In the genomic region with DNA sequence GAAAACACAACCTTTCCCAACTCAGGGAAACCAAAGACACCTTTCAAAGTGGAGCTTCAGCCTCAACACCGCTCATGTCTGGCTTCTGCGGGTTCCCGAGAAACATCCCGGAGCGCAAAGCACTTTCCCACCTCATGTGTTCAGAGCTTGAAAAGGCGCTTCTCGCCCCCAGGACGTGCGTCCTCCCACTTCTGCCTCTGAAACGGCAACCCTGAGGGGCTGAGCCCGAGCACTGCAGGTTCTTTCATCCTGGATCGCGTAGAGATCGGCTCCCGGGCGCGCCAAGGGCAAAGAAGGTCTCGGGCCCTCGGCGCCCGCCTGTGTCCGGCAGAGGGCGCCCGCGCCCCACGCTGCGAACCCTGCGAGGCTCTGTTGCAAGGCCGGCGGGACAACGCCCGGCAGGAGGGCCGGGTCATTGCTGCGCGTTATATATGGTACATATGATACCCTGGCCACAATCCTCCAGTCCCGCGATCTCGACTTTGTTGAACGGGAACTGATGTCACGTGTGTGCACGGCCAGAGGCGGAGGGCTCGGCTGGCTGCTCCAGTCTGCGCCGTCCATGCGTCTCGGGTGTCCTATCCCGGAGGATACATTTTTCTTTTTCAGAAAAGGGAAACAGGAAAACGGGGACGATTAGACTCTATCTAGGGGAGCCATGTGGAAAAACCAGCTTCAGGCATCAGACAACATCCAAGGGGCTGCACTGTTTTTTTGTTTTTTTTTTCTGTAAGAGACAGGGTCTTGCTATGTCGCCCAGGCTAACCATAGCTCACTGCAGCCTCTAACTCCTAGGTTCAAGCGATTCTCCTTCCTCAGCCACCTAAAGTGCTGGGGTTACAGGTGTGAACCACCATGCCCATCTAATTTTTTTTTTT, we compare ENCODE assay signal across 1 cellular context.
A peak's percentile ranks its signal among the peaks of the same experiment; 100 is the strongest.
TF ChIP-seq lines count a peak whose summit lies in the region.

No MANE protein-coding gene starts in this region.

TF ChIP-seq in HepG2, 621 proteins besides CTCF, POLR2A, EP300 and RAD21 (continued from another document and continues in another):
- TF ChIP-seq, protein P1, sequence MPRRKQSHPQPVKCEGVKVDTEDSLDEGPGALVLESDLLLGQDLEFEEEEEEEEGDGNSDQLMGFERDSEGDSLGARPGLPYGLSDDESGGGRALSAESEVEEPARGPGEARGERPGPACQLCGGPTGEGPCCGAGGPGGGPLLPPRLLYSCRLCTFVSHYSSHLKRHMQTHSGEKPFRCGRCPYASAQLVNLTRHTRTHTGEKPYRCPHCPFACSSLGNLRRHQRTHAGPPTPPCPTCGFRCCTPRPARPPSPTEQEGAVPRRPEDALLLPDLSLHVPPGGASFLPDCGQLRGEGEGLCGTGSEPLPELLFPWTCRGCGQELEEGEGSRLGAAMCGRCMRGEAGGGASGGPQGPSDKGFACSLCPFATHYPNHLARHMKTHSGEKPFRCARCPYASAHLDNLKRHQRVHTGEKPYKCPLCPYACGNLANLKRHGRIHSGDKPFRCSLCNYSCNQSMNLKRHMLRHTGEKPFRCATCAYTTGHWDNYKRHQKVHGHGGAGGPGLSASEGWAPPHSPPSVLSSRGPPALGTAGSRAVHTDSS (CRISPR knock-in tag; conservative IDR thresholded peaks at IDR 0.05), result peak; percentile 95; the same call in 1 of the 2 replicates
- TF ChIP-seq, protein P2, sequence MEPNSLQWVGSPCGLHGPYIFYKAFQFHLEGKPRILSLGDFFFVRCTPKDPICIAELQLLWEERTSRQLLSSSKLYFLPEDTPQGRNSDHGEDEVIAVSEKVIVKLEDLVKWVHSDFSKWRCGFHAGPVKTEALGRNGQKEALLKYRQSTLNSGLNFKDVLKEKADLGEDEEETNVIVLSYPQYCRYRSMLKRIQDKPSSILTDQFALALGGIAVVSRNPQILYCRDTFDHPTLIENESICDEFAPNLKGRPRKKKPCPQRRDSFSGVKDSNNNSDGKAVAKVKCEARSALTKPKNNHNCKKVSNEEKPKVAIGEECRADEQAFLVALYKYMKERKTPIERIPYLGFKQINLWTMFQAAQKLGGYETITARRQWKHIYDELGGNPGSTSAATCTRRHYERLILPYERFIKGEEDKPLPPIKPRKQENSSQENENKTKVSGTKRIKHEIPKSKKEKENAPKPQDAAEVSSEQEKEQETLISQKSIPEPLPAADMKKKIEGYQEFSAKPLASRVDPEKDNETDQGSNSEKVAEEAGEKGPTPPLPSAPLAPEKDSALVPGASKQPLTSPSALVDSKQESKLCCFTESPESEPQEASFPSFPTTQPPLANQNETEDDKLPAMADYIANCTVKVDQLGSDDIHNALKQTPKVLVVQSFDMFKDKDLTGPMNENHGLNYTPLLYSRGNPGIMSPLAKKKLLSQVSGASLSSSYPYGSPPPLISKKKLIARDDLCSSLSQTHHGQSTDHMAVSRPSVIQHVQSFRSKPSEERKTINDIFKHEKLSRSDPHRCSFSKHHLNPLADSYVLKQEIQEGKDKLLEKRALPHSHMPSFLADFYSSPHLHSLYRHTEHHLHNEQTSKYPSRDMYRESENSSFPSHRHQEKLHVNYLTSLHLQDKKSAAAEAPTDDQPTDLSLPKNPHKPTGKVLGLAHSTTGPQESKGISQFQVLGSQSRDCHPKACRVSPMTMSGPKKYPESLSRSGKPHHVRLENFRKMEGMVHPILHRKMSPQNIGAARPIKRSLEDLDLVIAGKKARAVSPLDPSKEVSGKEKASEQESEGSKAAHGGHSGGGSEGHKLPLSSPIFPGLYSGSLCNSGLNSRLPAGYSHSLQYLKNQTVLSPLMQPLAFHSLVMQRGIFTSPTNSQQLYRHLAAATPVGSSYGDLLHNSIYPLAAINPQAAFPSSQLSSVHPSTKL (CRISPR knock-in tag; IDR thresholded peaks at IDR 0.05), result peak; percentile 87
- TF ChIP-seq PRMT3 (CRISPR knock-in tag; IDR thresholded peaks at IDR 0.05; ENCODE audit: borderline replicate concordance, low read depth) (no peak), RBM22 (optimal IDR thresholded peaks at IDR 0.05; ENCODE audit: low read length) (no peak), KDM5A (IDR thresholded peaks at IDR 0.05; ENCODE audit: borderline replicate concordance, low read length) (no peak), ZNF761 (CRISPR knock-in tag; conservative IDR thresholded peaks at IDR 0.05) (0 out of 2 replicates have a peak, but pooled peaks have one; percentile 71), ASH2L (IDR thresholded peaks at IDR 0.05; ENCODE audit: insufficient read length, low read depth, low read length) (peak; percentile 60), ZNF766 (CRISPR knock-in tag; IDR thresholded peaks at IDR 0.05; ENCODE audit: borderline replicate concordance) (peak; percentile 88), HNRNPL (IDR thresholded peaks at IDR 0.05; ENCODE audit: low read depth, low read length) (0 out of 2 replicates have a peak, but pooled peaks have one; percentile 60), GTF3A (CRISPR knock-in tag; conservative IDR thresholded peaks at IDR 0.05) (peak; percentile 94; the same call in 1 of the 2 replicates), HNF4A (CRISPR knock-in tag; IDR thresholded peaks at IDR 0.05) (peak; percentile 67), U2AF1 (optimal IDR thresholded peaks at IDR 0.05; ENCODE audit: low read depth, low read length) (peak; percentile 81), ZNF879 (CRISPR knock-in tag; IDR thresholded peaks at IDR 0.05) (no peak), TCF7 (IDR thresholded peaks at IDR 0.05; ENCODE audit: low read depth) (no peak), RBFOX2 (IDR thresholded peaks at IDR 0.05; ENCODE audit: low read depth, low read length) (peak; percentile 77), ZNF550 (CRISPR knock-in tag; IDR thresholded peaks at IDR 0.05; ENCODE audit: borderline replicate concordance) (0 out of 2 replicates have a peak, but pooled peaks have one; percentile 85), ZNF782 (CRISPR knock-in tag; IDR thresholded peaks at IDR 0.05; ENCODE audit: borderline replicate concordance) (peak; percentile 97; the same call in 1 of the 2 replicates), MYNN (CRISPR knock-in tag; IDR thresholded peaks at IDR 0.05; ENCODE audit: low read depth) (peak; percentile 92; the same call in 1 of the 2 replicates), ZMAT3 (CRISPR knock-in tag; conservative IDR thresholded peaks at IDR 0.05) (no peak; the same call in 1 of the 2 replicates), IRF2 (CRISPR knock-in tag; IDR thresholded peaks at IDR 0.05) (peak; percentile 91), HOXA5 (CRISPR knock-in tag; IDR thresholded peaks at IDR 0.05) (peak; percentile 90), HHEX (CRISPR knock-in tag; IDR thresholded peaks at IDR 0.05) (peak; percentile 37; the same call in 1 of the 2 replicates), ZFP37 (CRISPR knock-in tag; IDR thresholded peaks at IDR 0.05; ENCODE audit: borderline replicate concordance) (peak; percentile 92), YEATS4 (CRISPR knock-in tag; IDR thresholded peaks at IDR 0.05; ENCODE audit: borderline replicate concordance) (peak; percentile 75; the same call in 1 of the 2 replicates), ZNF333 (CRISPR knock-in tag; IDR thresholded peaks at IDR 0.05; ENCODE audit: borderline replicate concordance) (peak; percentile 91; the same call in 1 of the 2 replicates), ZNF547 (CRISPR knock-in tag; IDR thresholded peaks at IDR 0.05) (peak; percentile 87; the same call in 1 of the 2 replicates), ZNF674 (CRISPR knock-in tag; IDR thresholded peaks at IDR 0.05; ENCODE audit: low read depth) (no peak), ZNF329 (CRISPR knock-in tag; IDR thresholded peaks at IDR 0.05; ENCODE audit: low read depth) (peak; percentile 85; the same call in 1 of the 2 replicates), NR2F6 (IDR thresholded peaks at IDR 0.05) (no peak), NR2F6 (CRISPR knock-in tag; IDR thresholded peaks at IDR 0.05) (peak; percentile 75), FLYWCH1 (CRISPR knock-in tag; IDR thresholded peaks at IDR 0.05) (no peak), ZNF101 (CRISPR knock-in tag; IDR thresholded peaks at IDR 0.05; ENCODE audit: borderline replicate concordance, low read depth) (no peak)
- TF ChIP-seq, protein P3, sequence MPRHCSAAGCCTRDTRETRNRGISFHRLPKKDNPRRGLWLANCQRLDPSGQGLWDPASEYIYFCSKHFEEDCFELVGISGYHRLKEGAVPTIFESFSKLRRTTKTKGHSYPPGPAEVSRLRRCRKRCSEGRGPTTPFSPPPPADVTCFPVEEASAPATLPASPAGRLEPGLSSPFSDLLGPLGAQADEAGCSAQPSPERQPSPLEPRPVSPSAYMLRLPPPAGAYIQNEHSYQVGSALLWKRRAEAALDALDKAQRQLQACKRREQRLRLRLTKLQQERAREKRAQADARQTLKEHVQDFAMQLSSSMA (CRISPR knock-in tag; IDR thresholded peaks at IDR 0.05), result 0 out of 2 replicates have a peak, but pooled peaks have one; percentile 85
- TF ChIP-seq, protein P4, sequence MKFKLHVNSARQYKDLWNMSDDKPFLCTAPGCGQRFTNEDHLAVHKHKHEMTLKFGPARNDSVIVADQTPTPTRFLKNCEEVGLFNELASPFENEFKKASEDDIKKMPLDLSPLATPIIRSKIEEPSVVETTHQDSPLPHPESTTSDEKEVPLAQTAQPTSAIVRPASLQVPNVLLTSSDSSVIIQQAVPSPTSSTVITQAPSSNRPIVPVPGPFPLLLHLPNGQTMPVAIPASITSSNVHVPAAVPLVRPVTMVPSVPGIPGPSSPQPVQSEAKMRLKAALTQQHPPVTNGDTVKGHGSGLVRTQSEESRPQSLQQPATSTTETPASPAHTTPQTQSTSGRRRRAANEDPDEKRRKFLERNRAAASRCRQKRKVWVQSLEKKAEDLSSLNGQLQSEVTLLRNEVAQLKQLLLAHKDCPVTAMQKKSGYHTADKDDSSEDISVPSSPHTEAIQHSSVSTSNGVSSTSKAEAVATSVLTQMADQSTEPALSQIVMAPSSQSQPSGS (CRISPR knock-in tag; IDR thresholded peaks at IDR 0.05), result peak; percentile 89
- TF ChIP-seq, protein P5, sequence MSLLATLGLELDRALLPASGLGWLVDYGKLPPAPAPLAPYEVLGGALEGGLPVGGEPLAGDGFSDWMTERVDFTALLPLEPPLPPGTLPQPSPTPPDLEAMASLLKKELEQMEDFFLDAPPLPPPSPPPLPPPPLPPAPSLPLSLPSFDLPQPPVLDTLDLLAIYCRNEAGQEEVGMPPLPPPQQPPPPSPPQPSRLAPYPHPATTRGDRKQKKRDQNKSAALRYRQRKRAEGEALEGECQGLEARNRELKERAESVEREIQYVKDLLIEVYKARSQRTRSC (CRISPR knock-in tag; IDR thresholded peaks at IDR 0.05; ENCODE audit: low read depth), result 0 out of 2 replicates have a peak, but pooled peaks have one; percentile 81
- TF ChIP-seq, protein P6, sequence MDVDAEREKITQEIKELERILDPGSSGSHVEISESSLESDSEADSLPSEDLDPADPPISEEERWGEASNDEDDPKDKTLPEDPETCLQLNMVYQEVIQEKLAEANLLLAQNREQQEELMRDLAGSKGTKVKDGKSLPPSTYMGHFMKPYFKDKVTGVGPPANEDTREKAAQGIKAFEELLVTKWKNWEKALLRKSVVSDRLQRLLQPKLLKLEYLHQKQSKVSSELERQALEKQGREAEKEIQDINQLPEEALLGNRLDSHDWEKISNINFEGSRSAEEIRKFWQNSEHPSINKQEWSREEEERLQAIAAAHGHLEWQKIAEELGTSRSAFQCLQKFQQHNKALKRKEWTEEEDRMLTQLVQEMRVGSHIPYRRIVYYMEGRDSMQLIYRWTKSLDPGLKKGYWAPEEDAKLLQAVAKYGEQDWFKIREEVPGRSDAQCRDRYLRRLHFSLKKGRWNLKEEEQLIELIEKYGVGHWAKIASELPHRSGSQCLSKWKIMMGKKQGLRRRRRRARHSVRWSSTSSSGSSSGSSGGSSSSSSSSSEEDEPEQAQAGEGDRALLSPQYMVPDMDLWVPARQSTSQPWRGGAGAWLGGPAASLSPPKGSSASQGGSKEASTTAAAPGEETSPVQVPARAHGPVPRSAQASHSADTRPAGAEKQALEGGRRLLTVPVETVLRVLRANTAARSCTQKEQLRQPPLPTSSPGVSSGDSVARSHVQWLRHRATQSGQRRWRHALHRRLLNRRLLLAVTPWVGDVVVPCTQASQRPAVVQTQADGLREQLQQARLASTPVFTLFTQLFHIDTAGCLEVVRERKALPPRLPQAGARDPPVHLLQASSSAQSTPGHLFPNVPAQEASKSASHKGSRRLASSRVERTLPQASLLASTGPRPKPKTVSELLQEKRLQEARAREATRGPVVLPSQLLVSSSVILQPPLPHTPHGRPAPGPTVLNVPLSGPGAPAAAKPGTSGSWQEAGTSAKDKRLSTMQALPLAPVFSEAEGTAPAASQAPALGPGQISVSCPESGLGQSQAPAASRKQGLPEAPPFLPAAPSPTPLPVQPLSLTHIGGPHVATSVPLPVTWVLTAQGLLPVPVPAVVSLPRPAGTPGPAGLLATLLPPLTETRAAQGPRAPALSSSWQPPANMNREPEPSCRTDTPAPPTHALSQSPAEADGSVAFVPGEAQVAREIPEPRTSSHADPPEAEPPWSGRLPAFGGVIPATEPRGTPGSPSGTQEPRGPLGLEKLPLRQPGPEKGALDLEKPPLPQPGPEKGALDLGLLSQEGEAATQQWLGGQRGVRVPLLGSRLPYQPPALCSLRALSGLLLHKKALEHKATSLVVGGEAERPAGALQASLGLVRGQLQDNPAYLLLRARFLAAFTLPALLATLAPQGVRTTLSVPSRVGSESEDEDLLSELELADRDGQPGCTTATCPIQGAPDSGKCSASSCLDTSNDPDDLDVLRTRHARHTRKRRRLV (CRISPR knock-in tag; IDR thresholded peaks at IDR 0.05), result no peak
- TF ChIP-seq, protein P7, sequence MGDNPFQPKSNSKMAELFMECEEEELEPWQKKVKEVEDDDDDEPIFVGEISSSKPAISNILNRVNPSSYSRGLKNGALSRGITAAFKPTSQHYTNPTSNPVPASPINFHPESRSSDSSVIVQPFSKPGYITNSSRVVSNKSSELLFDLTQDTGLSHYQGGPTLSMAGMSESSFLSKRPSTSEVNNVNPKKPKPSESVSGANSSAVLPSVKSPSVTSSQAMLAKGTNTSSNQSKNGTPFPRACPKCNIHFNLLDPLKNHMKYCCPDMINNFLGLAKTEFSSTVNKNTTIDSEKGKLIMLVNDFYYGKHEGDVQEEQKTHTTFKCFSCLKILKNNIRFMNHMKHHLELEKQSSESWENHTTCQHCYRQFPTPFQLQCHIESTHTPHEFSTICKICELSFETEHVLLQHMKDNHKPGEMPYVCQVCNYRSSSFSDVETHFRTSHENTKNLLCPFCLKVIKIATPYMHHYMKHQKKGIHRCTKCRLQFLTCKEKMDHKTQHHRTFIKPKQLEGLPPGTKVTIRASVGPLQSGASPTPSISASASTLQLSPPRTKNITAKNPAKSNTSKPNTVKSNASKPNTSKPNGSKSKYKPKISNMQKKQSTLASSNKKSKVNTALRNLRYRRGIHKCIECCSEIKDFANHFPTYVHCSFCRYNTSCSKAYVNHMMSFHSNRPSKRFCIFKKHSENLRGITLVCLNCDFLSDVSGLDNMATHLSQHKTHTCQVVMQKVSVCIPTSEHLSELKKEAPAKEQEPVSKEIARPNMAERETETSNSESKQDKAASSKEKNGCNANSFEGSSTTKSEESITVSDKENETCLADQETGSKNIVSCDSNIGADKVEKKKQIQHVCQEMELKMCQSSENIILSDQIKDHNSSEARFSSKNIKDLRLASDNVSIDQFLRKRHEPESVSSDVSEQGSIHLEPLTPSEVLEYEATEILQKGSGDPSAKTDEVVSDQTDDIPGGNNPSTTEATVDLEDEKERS (CRISPR knock-in tag; IDR thresholded peaks at IDR 0.05), result peak; percentile 90
- TF ChIP-seq, protein P8, sequence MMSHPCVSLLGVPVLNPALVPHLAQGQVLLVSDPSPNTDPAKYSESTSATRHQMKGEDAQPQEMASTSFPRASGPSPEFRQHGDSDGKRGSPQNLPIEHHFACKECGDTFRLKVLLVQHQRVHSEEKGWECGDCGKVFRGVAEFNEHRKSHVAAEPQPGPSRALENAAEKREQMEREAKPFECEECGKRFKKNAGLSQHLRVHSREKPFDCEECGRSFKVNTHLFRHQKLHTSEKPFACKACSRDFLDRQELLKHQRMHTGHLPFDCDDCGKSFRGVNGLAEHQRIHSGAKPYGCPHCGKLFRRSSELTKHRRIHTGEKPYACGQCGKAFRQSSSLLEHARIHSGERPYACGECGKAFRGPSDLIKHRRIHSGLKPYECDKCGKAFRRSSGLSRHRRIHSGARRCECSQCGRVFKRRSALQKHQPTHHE (CRISPR knock-in tag; IDR thresholded peaks at IDR 0.05; ENCODE audit: borderline replicate concordance), result peak; percentile 86
